ENCODE assay signal across 29 cellular contexts in genomic region chr9:92132501-92132900, GRCh38.
"Had no signal": no experiment of that assay in that cellular context is flagged by ENCODE, and none has a peak within 500 bp of the region (broad histone marks: within the 10 kb centered on the region; RNA-seq: fewer than 3 reads in every experiment).

No MANE protein-coding gene starts in this region.

- H3K4me3 Mint-ChIP-seq: mesothelial cell of epicardium; naive B cell; nephron; neural crest cell; stimulated activated naive B cell treated with anti-CD40 and anti-IgM and Interleukin-4, amounts not matched to agents 10 μg/mL and 1 μg/mL and 100 μg/mL, for 72 hours had no signal

- H3K27ac Mint-ChIP-seq: mesothelial cell of epicardium; nephron; progenitor cell of endocrine pancreas; stimulated activated naive B cell treated with anti-CD40 and anti-IgM and Interleukin-4, amounts not matched to agents 10 μg/mL and 1 μg/mL and 100 μg/mL, for 72 hours had no signal

- H3K36me3 Mint-ChIP-seq: mesothelial cell of epicardium had no signal

- H3K4me3 ChIP-seq: heart left ventricle, left ventricle myocardium inferior, lower lobe of right lung, ovary, skin epidermis, stomach, testis, thyroid gland, transverse colon, upper lobe of right lung had no signal

- H3K4me1 ChIP-seq: left ventricle myocardium inferior, upper lobe of right lung had no signal

- H3K9me3 ChIP-seq: heart left ventricle, left ventricle myocardium inferior, lower lobe of right lung, neutrophil, ovary, stomach, testis, thyroid gland, transverse colon, upper lobe of right lung had no signal

- H3K27me3 ChIP-seq: ovary, testis, thyroid gland had no signal

- ATAC-seq: heart left ventricle; lower lobe of right lung; right cardiac atrium; sciatic nerve; stimulated activated naive B cell treated with anti-CD40 and anti-IgM and Interleukin-4, amounts not matched to agents 10 μg/mL and 1 μg/mL and 100 μg/mL, for 72 hours; stimulated activated naive CD8-positive, alpha-beta T cell treated with anti-CD3 and anti-CD28 coated beads, Interleukin-15, Interleukin-2, amounts not matched to agents 100 U/mL and 50 U/mL, for 24 hours; upper lobe of right lung had no signal

- H3K36me3 ChIP-seq: heart left ventricle, left ventricle myocardium inferior, lower lobe of right lung, neutrophil, ovary, stomach, thyroid gland, transverse colon, upper lobe of right lung had no signal

- H3K27ac ChIP-seq: heart left ventricle, left ventricle myocardium inferior, lower lobe of right lung, neutrophil, ovary, stomach, testis, thyroid gland, transverse colon, upper lobe of right lung had no signal

- H3K4me1 Mint-ChIP-seq: nephron had no signal

- DNase-seq: heart left ventricle; hypothalamus; islet precursor cell; left ventricle myocardium inferior; lower lobe of right lung; mammary epithelial cell; mesendoderm; naive B cell; occipital lobe; ovary; right cardiac atrium; stimulated activated CD4-positive, alpha-beta T cell treated with anti-CD3 and anti-CD28 coated beads, Interleukin-12 subunit alpha, Interleukin-12 subunit beta, amount 100 ng/mL, for 4 hours; stimulated activated CD4-positive, alpha-beta T cell treated with anti-CD3 and anti-CD28 coated beads, Interleukin-15, amount 100 ng/mL, for 24 hours; stimulated activated CD4-positive, alpha-beta T cell treated with anti-CD3 and anti-CD28 coated beads, Interleukin-2, amount 100 ng/mL, for 24 hours; stimulated activated CD4-positive, alpha-beta T cell treated with anti-CD3 and anti-CD28 coated beads, Interleukin-4, amount 100 ng/mL, for 1 hour; stimulated activated naive B cell treated with anti-CD40 and anti-IgM and Interleukin-4, amounts not matched to agents 10 μg/mL and 1 μg/mL and 100 μg/mL, for 72 hours; stimulated activated naive CD8-positive, alpha-beta T cell treated with anti-CD3 and anti-CD28 coated beads, Interleukin-15, Interleukin-2, amounts not matched to agents 100 U/mL and 50 U/mL, for 24 hours; stomach; testis; thyroid gland; transverse colon; upper lobe of right lung had no signal
